In genomic region chr1:150257624-150258274, GRCh38 we compare ENCODE assay signal across 1 cellular context.
TF ChIP-seq lines count a peak whose summit lies in the region.

Gene CA14, plus strand, starts transcription at chr1:150257774. Its CDS starts 355 bp downstream, at chr1:150258129.

TF ChIP-seq in WTC11, 78 proteins besides CTCF, POLR2A, EP300 and RAD21 (continued from another document):
- TF ChIP-seq ZNF425 (CRISPR knock-in tag; conservative IDR thresholded peaks at IDR 0.05) = no peak
- TF ChIP-seq, protein P1, sequence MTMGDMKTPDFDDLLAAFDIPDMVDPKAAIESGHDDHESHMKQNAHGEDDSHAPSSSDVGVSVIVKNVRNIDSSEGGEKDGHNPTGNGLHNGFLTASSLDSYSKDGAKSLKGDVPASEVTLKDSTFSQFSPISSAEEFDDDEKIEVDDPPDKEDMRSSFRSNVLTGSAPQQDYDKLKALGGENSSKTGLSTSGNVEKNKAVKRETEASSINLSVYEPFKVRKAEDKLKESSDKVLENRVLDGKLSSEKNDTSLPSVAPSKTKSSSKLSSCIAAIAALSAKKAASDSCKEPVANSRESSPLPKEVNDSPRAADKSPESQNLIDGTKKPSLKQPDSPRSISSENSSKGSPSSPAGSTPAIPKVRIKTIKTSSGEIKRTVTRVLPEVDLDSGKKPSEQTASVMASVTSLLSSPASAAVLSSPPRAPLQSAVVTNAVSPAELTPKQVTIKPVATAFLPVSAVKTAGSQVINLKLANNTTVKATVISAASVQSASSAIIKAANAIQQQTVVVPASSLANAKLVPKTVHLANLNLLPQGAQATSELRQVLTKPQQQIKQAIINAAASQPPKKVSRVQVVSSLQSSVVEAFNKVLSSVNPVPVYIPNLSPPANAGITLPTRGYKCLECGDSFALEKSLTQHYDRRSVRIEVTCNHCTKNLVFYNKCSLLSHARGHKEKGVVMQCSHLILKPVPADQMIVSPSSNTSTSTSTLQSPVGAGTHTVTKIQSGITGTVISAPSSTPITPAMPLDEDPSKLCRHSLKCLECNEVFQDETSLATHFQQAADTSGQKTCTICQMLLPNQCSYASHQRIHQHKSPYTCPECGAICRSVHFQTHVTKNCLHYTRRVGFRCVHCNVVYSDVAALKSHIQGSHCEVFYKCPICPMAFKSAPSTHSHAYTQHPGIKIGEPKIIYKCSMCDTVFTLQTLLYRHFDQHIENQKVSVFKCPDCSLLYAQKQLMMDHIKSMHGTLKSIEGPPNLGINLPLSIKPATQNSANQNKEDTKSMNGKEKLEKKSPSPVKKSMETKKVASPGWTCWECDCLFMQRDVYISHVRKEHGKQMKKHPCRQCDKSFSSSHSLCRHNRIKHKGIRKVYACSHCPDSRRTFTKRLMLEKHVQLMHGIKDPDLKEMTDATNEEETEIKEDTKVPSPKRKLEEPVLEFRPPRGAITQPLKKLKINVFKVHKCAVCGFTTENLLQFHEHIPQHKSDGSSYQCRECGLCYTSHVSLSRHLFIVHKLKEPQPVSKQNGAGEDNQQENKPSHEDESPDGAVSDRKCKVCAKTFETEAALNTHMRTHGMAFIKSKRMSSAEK (CRISPR knock-in tag; IDR thresholded peaks at IDR 0.05; ENCODE audit: borderline replicate concordance) = no peak
- no peak for TF ChIP-seq ZNF232 (CRISPR knock-in tag; IDR thresholded peaks at IDR 0.05)
- TF ChIP-seq RELA (CRISPR knock-in tag; IDR thresholded peaks at IDR 0.05; ENCODE audit: borderline replicate concordance) = no peak
- no peak for TF ChIP-seq FOXP1 (CRISPR knock-in tag; IDR thresholded peaks at IDR 0.05; ENCODE audit: borderline replicate concordance)
- TF ChIP-seq ZNF263 (CRISPR knock-in tag; IDR thresholded peaks at IDR 0.05; ENCODE audit: low read depth) = no peak
- no peak for TF ChIP-seq GABPB1 (CRISPR knock-in tag; IDR thresholded peaks at IDR 0.05)
- no peak; the same call in 1 of the 2 replicates for TF ChIP-seq FOXK1 (CRISPR knock-in tag; IDR thresholded peaks at IDR 0.05)
- TF ChIP-seq, protein P2, sequence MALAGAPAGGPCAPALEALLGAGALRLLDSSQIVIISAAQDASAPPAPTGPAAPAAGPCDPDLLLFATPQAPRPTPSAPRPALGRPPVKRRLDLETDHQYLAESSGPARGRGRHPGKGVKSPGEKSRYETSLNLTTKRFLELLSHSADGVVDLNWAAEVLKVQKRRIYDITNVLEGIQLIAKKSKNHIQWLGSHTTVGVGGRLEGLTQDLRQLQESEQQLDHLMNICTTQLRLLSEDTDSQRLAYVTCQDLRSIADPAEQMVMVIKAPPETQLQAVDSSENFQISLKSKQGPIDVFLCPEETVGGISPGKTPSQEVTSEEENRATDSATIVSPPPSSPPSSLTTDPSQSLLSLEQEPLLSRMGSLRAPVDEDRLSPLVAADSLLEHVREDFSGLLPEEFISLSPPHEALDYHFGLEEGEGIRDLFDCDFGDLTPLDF (CRISPR knock-in tag; IDR thresholded peaks at IDR 0.05) = no peak
- no peak for TF ChIP-seq ETV6 (CRISPR knock-in tag; IDR thresholded peaks at IDR 0.05)
- peak; percentile 61 for TF ChIP-seq TEAD1 (CRISPR knock-in tag; IDR thresholded peaks at IDR 0.05)
- TF ChIP-seq SP1 (CRISPR knock-in tag; conservative IDR thresholded peaks at IDR 0.05) = 0 out of 2 replicates have a peak, but pooled peaks have one; percentile 5
- TF ChIP-seq JUN (CRISPR knock-in tag; IDR thresholded peaks at IDR 0.05) = no peak
- TF ChIP-seq FOXJ3 (CRISPR knock-in tag; IDR thresholded peaks at IDR 0.05; ENCODE audit: borderline replicate concordance) = no peak
- no peak for TF ChIP-seq RORB (CRISPR knock-in tag; IDR thresholded peaks at IDR 0.05)
- TF ChIP-seq PRRX2 (CRISPR knock-in tag; IDR thresholded peaks at IDR 0.05) = no peak
- TF ChIP-seq ZNF121 (CRISPR knock-in tag; IDR thresholded peaks at IDR 0.05) = no peak
- no peak for TF ChIP-seq CBFB (CRISPR knock-in tag; IDR thresholded peaks at IDR 0.05; ENCODE audit: low read depth)
- TF ChIP-seq GRHL2 (CRISPR knock-in tag; IDR thresholded peaks at IDR 0.05; ENCODE audit: insufficient replicate concordance, severe bottlenecking) = no peak
- TF ChIP-seq HMGA2 (CRISPR knock-in tag; IDR thresholded peaks at IDR 0.05) = no peak
- TF ChIP-seq, protein P3, sequence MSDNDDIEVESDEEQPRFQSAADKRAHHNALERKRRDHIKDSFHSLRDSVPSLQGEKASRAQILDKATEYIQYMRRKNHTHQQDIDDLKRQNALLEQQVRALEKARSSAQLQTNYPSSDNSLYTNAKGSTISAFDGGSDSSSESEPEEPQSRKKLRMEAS (CRISPR knock-in tag; IDR thresholded peaks at IDR 0.05) = peak; percentile 21; the same call in 1 of the 2 replicates
- TF ChIP-seq SOX15 (CRISPR knock-in tag; IDR thresholded peaks at IDR 0.05) = no peak
- no peak for TF ChIP-seq ZNF281 (CRISPR knock-in tag; IDR thresholded peaks at IDR 0.05)
- no peak for TF ChIP-seq NFYB (CRISPR knock-in tag; conservative IDR thresholded peaks at IDR 0.05; ENCODE audit: low read depth)
- no peak for TF ChIP-seq IRF2 (CRISPR knock-in tag; IDR thresholded peaks at IDR 0.05; ENCODE audit: borderline replicate concordance, low read depth)
- no peak for TF ChIP-seq GTF2I (CRISPR knock-in tag; conservative IDR thresholded peaks at IDR 0.05)
- 0 out of 2 replicates have a peak, but pooled peaks have one; percentile 37 for TF ChIP-seq HMGXB4 (CRISPR knock-in tag; IDR thresholded peaks at IDR 0.05)
- no peak for TF ChIP-seq EMX1 (CRISPR knock-in tag; IDR thresholded peaks at IDR 0.05)
- TF ChIP-seq, protein P4, sequence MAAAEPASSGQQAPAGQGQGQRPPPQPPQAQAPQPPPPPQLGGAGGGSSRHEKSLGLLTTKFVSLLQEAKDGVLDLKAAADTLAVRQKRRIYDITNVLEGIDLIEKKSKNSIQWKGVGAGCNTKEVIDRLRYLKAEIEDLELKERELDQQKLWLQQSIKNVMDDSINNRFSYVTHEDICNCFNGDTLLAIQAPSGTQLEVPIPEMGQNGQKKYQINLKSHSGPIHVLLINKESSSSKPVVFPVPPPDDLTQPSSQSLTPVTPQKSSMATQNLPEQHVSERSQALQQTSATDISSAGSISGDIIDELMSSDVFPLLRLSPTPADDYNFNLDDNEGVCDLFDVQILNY (CRISPR knock-in tag; IDR thresholded peaks at IDR 0.05) = no peak
